Comparison of ENCODE assay signal across 7 cellular contexts in genomic region chr6:89117285-89118108, GRCh38. TPM values are rescaled to one million over a fixed set of nuclear protein-coding genes. Genes with fewer than 3 reads are reported as not detected.
DNase-seq lines count a peak whose midpoint lies in the region; ATAC-seq and TF ChIP-seq lines count a peak whose summit lies in the region.

Gene SRSF12 (minus strand): TSS chr6:89118071. CDS start chr6:89117887, 184 bp downstream.

- ATAC-seq in GM18498 (IDR thresholded peaks at IDR 0.05; ENCODE audit: unreplicated experiment) = peak; percentile 84
- ATAC-seq in HG02642 (IDR thresholded peaks at IDR 0.05; ENCODE audit: poor library complexity, unreplicated experiment) = peak; percentile 85
- peak; percentile 92 to 95 for ATAC-seq in activated T-cell treated with anti-CD3 and anti-CD28 coated beads, Interleukin-2, amount 50 U/mL, for 72 hours (replicated peaks in 1 of 2)

- peak within 1 kb of the TSS; percentile 85 to 96 for H3K4me3 Mint-ChIP-seq in activated T-cell treated with anti-CD3 and anti-CD28 coated beads, Interleukin-2, amount 50 U/mL, for 72 hours
- peak within 1 kb of the TSS; percentile 95 for H3K4me3 Mint-ChIP-seq in type B pancreatic cell

- no peak for TF ChIP-seq CTCF in fibroblast of pulmonary artery (IDR thresholded peaks at IDR 0.05; ENCODE audit: low read length, missing control alignments)
- peak; percentile 26 for TF ChIP-seq CTCF in type B pancreatic cell (conservative IDR thresholded peaks at IDR 0.05)

- peak within 1 kb of the TSS; percentile 9 for H3K27ac Mint-ChIP-seq in activated T-cell treated with anti-CD3 and anti-CD28 coated beads, Interleukin-2, amount 50 U/mL, for 72 hours
- H3K27ac Mint-ChIP-seq in type B pancreatic cell = peak within 1 kb of the TSS; percentile 72

- no peaks in the 10 kb centered on the region for H3K27me3 ChIP-seq in neuron (ENCODE audit: insufficient read depth, low read length)

- peaks cover 6% of the 10 kb centered on the region for H3K4me1 Mint-ChIP-seq in activated T-cell treated with anti-CD3 and anti-CD28 coated beads, Interleukin-2, amount 50 U/mL, for 72 hours (ENCODE audit: low read depth)
- peaks cover 15% of the 10 kb centered on the region for H3K4me1 Mint-ChIP-seq in type B pancreatic cell (ENCODE audit: unreplicated experiment)

- DNase-seq in NCI-H526 (lab: John Stamatoyannopoulos, UW) = peak; percentile 29 to 86
- peak; percentile 38 to 57 for DNase-seq in activated T-cell treated with anti-CD3 and anti-CD28 coated beads, Interleukin-2, amount 50 U/mL, for 72 hours
- DNase-seq in fibroblast of pulmonary artery (ENCODE audit: low read depth) = peak; percentile 38
- DNase-seq in type B pancreatic cell (ENCODE audit: extremely low spot score, unreplicated experiment) = peak; percentile 75

- H3K4me3 ChIP-seq in fibroblast of pulmonary artery (replicated peaks; ENCODE audit: low read depth, low read length) = peak within 1 kb of the TSS; percentile 57
- H3K4me3 ChIP-seq in neuron (ENCODE audit: low read length) = peak within 1 kb of the TSS; percentile 84

- peaks cover 0 to 1% of the 10 kb centered on the region in 2 donors for H3K36me3 Mint-ChIP-seq in activated T-cell treated with anti-CD3 and anti-CD28 coated beads, Interleukin-2, amount 50 U/mL, for 72 hours (ENCODE audit: insufficient read depth in 2 of 2)
- H3K36me3 Mint-ChIP-seq in type B pancreatic cell = peaks cover 5% of the 10 kb centered on the region

- peak within 1 kb of the TSS; percentile 100 for H2AFZ ChIP-seq in neuron (ENCODE audit: low read depth, low read length)

- H3K9me3 ChIP-seq in neuron (ENCODE audit: low read length) = no peaks in the 10 kb centered on the region

- H3K27me3 Mint-ChIP-seq in activated T-cell treated with anti-CD3 and anti-CD28 coated beads, Interleukin-2, amount 50 U/mL, for 72 hours (ENCODE audit: low read depth) = peaks cover 31% of the 10 kb centered on the region
- H3K27me3 Mint-ChIP-seq in type B pancreatic cell = peaks cover 5% of the 10 kb centered on the region

- peaks cover 12% of the 10 kb centered on the region for H3K4me1 ChIP-seq in neuron (ENCODE audit: insufficient read depth, low read length)

- H3K36me3 ChIP-seq in neuron (ENCODE audit: insufficient read depth, low read length) = peaks cover 4% of the 10 kb centered on the region

- peaks cover 2 to 3% of the 10 kb centered on the region in 2 donors for H3K9me3 Mint-ChIP-seq in activated T-cell treated with anti-CD3 and anti-CD28 coated beads, Interleukin-2, amount 50 U/mL, for 72 hours
- H3K9me3 Mint-ChIP-seq in type B pancreatic cell = no peaks in the 10 kb centered on the region

RNA-seq across cellular contexts. Expression of gene SRSF12, which starts in this region (rescaled TPM):
- under 1 TPM; 0.23 to 0.46 TPM for total RNA-seq in activated T-cell treated with anti-CD3 and anti-CD28 coated beads, Interleukin-2, amount 50 U/mL, for 72 hours
- total RNA-seq in type B pancreatic cell (ENCODE audit: low replicate concordance) = 3.9 and 10.5 TPM in 2 replicates

Comparison
In these comparisons a context has a peak if more than half of its experiments do, and no peak if none do; other contexts are left out.
1. Peak in every context shown above with its lines: DNase-seq, ATAC-seq and H3K4me3 ChIP-seq.
2. Peak in DNase-seq and ATAC-seq in activated T-cell treated with anti-CD3 and anti-CD28 coated beads, Interleukin-2, amount 50 U/mL, for 72 hours; RNA of the gene not detected or under 1 TPM.